8 cellular contexts compared by ENCODE assay signal in the genomic region with DNA sequence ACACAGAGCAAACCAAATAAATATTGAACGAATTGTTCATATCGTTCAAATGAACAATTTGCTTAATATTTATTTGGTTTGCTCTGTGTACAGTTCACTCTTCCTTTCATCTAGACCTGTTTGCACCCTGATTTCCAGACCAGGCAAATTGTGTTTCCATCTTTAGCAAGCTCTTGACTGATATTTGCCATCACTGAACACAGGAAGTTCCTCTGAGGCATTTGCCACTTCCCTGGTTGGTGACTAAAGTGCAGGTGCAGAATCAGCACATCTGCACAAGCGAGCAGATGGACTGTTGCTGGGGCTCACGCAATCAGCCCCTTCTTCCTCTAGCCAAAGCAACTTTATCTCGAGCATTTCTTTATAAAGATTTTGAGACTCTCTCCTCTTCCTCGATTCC.
A peak's percentile ranks its signal among the peaks of the same experiment; 100 is the strongest.
DNase-seq lines count a peak whose midpoint lies in the region; ATAC-seq and TF ChIP-seq lines count a peak whose summit lies in the region.

No MANE protein-coding gene starts in this region.

- DNase-seq in activated gamma-delta T cell treated with Interleukin-2 at 50 U/mL for 16 hours (peak; percentile 16), activated gamma-delta T cell (lab: John Stamatoyannopoulos, UW) (no peak), pons (ENCODE audit: low spot score) (peak; percentile 20), C1 segment of cervical spinal cord (lab: John Stamatoyannopoulos, UW) (no peak), esophagus squamous epithelium (lab: John Stamatoyannopoulos, UW) (no peak), GM13976 (ENCODE audit: low spot score) (no peak)

- H3K4me1 ChIP-seq in OCI-LY3 (ENCODE audit: low read length) (peaks cover 54% of the 10 kb centered on the region), esophagus squamous epithelium (peaks cover 0 to 35% (median 21%) of the 10 kb centered on the region in 3 donors)

- no peaks in the 10 kb centered on the region; the same call in 1 of the 2 replicates for H4K20me1 ChIP-seq in OCI-LY3 (ENCODE audit: insufficient read depth, low read length)

- no peak overlapping the region for H2AFZ ChIP-seq in OCI-LY3 (ENCODE audit: low read depth, low read length)

- WGBS in esophagus squamous epithelium, 2 donors = 57 to 72% methylated on average over 6 of the region's 6 CpGs

- peak overlapping the region; percentile 50 for H3K4me2 ChIP-seq in OCI-LY3 (ENCODE audit: low read length)

- TF ChIP-seq POLR2A in esophagus squamous epithelium (IDR thresholded peaks at IDR 0.05) = no peak

- no peaks in the 10 kb centered on the region for H3K36me3 ChIP-seq in OCI-LY3 (replicated peaks; ENCODE audit: low read depth, low read length)
- no peaks in the 10 kb centered on the region for H3K36me3 ChIP-seq in esophagus squamous epithelium

- H3K79me2 ChIP-seq in OCI-LY3 (ENCODE audit: low read length) = no peaks in the 10 kb centered on the region

- peak; percentile 86 for ATAC-seq in HG02885 (IDR thresholded peaks at IDR 0.05; ENCODE audit: poor library complexity, unreplicated experiment)

- no peak overlapping the region for H3K9ac ChIP-seq in OCI-LY3 (ENCODE audit: low read length)

- H3K9me3 ChIP-seq in OCI-LY3 (ENCODE audit: insufficient read depth, low read length) (no peaks in the 10 kb centered on the region), esophagus squamous epithelium (no peaks in the 10 kb centered on the region)

- in situ Hi-C loops in GM13976 (cut with MboI; ENCODE audit: low sequenced_read_pairs, unreplicated experiment) = no loop called here

- intact Hi-C loops in esophagus squamous epithelium (cut with DNase I) = no loop called here

- H3K27ac ChIP-seq in OCI-LY3 (ENCODE audit: low read length) (no peak overlapping the region), esophagus squamous epithelium (no peak overlapping the region)

- H3K4me3 ChIP-seq in OCI-LY3 (ENCODE audit: low read length) (peak overlapping the region; percentile 10; the same call in 1 of the 2 replicates), esophagus squamous epithelium (no peak overlapping the region)

- TF ChIP-seq CTCF in OCI-LY3 (IDR thresholded peaks at IDR 0.05; ENCODE audit: low read depth, low read length) (no peak), esophagus squamous epithelium (IDR thresholded peaks at IDR 0.05) (no peak), GM13976 (IDR thresholded peaks at IDR 0.05; ENCODE audit: borderline replicate concordance, control extremely low read depth, extremely low read depth, insufficient read depth, missing control alignments) (no peak)

- no peaks in the 10 kb centered on the region for H3K27me3 ChIP-seq in OCI-LY3 (ENCODE audit: low read depth, low read length)
- H3K27me3 ChIP-seq in esophagus squamous epithelium = no peaks in the 10 kb centered on the region

Comparison
In these comparisons a context has a peak if more than half of its experiments do, and no peak if none do; other contexts are left out.
1. DNase-seq: peak in activated gamma-delta T cell treated with Interleukin-2 at 50 U/mL for 16 hours (single experiment) and pons (single experiment); none in activated gamma-delta T cell (single experiment), C1 segment of cervical spinal cord (0 of 14), esophagus squamous epithelium (single experiment) and GM13976 (single experiment).